1 cellular context compared by ENCODE assay signal in the genomic region with DNA sequence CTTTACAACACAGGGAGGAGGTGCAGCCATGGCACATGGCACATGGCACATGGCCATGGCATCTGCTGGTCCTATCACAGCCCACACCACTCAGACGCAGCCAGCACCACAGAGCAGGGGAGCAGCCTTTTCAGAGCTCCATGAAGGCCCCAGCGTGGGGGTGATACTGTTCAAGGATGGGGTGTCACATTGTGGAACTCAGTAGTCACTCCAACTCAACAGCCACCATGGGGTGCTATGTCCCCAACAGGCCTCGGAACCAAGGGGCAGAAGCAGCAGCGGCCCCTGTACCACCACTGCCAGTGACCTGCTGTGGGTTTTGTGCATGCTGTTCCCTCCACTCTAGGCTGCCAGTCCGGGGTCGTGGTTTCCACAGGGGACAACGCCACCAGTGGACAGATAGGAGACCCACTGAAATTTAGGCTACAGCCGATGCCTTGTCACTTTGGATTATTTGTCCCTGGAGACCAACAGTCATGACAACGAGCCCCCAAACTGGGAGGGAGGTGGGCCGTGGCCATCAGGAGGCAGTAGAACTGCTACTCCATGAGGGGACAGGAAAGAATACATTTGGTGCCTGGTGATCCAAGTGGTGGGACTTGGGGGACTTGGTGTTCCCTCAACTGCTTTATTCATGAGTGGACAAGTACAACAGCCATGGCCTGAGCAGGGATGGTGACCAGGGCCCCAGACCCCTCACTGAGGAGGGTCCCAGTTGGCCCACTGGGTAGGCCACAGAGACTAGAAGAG.
TF ChIP-seq lines count a peak whose summit lies in the region.

No MANE protein-coding gene starts in this region.

TF ChIP-seq in H1, 55 proteins besides CTCF, POLR2A, EP300 and RAD21:
- no peak for TF ChIP-seq RBBP5 (IDR thresholded peaks at IDR 0.05; ENCODE audit: borderline replicate concordance, low read depth, low read length)
- no peak for TF ChIP-seq EGR1 (IDR thresholded peaks at IDR 0.05; ENCODE audit: borderline replicate concordance, low read depth, low read length)
- TF ChIP-seq SIX5 (IDR thresholded peaks at IDR 0.05; ENCODE audit: low read depth, low read length), result no peak
- TF ChIP-seq POU5F1 (IDR thresholded peaks at IDR 0.05; ENCODE audit: low read depth, low read length), result no peak
- TF ChIP-seq RNF2 (IDR thresholded peaks at IDR 0.05; ENCODE audit: borderline replicate concordance, low read depth, low read length, missing control alignments, poor library complexity, severe bottlenecking), result no peak
- no peak for TF ChIP-seq HDAC6 (IDR thresholded peaks at IDR 0.05; ENCODE audit: low read depth, low read length)
- no peak for TF ChIP-seq RFX5 (IDR thresholded peaks at IDR 0.05; ENCODE audit: borderline replicate concordance, low read depth, low read length)
- TF ChIP-seq MAFK (IDR thresholded peaks at IDR 0.05; ENCODE audit: low read depth, low read length), result no peak
- TF ChIP-seq PHF8 (conservative IDR thresholded peaks at IDR 0.05; ENCODE audit: low read depth, low read length), result no peak
- TF ChIP-seq CHD2 (IDR thresholded peaks at IDR 0.05; ENCODE audit: low read length), result no peak
- no peak for TF ChIP-seq GTF2F1 (IDR thresholded peaks at IDR 0.05; ENCODE audit: borderline replicate concordance, low read depth, low read length)
